8 cellular contexts compared by ENCODE assay signal in genomic region chr3:169041677-169042171, GRCh38.
DNase-seq lines count a peak whose midpoint lies in the region; TF ChIP-seq lines count a peak whose summit lies in the region.

No MANE protein-coding gene starts in this region.

- peak overlapping the region; percentile 37; the same call in 1 of the 2 replicates for H2AFZ ChIP-seq in OCI-LY3 (ENCODE audit: low read depth, low read length)
- H2AFZ ChIP-seq in parathyroid adenoma: no peak overlapping the region

- no peaks in the 10 kb centered on the region for H3K79me2 ChIP-seq in OCI-LY3 (ENCODE audit: low read length)
- no peaks in the 10 kb centered on the region for H3K79me2 ChIP-seq in parathyroid adenoma

- peak overlapping the region; percentile 44 for H3K4me2 ChIP-seq in OCI-LY3 (ENCODE audit: low read length)
- no peak overlapping the region for H3K4me2 ChIP-seq in parathyroid adenoma (ENCODE audit: low read length)

- no peaks in the 10 kb centered on the region for H3K9me3 ChIP-seq in OCI-LY3 (ENCODE audit: insufficient read depth, low read length)
- H3K9me3 ChIP-seq in parathyroid adenoma (ENCODE audit: control insufficient read depth, low read length): no peaks in the 10 kb centered on the region

- H4K20me1 ChIP-seq in OCI-LY3 (ENCODE audit: insufficient read depth, low read length): no peaks in the 10 kb centered on the region

- no peaks in the 10 kb centered on the region for H3K36me3 ChIP-seq in OCI-LY3 (replicated peaks; ENCODE audit: low read depth, low read length)
- H3K36me3 ChIP-seq in parathyroid adenoma (ENCODE audit: control insufficient read depth, insufficient read depth, low read length): no peaks in the 10 kb centered on the region

- H3K9ac ChIP-seq in OCI-LY3 (ENCODE audit: low read length) (no peak overlapping the region), parathyroid adenoma (no peak overlapping the region)

- DNase-seq in H4 (ENCODE audit: low spot score) (peak; percentile 76), epithelial cell of esophagus (ENCODE audit: low read depth) (peak; percentile 60), OCI-M2 (lab: John Stamatoyannopoulos, UW; ENCODE audit: unreplicated experiment) (no peak)
- no peak for DNase-seq in activated effector memory CD4-positive, alpha-beta T cell treated with anti-CD3 and anti-CD28 coated beads, Interleukin-2, amount 50 U/mL, for 16 hours
- no peak for DNase-seq in stimulated activated naive CD4-positive, alpha-beta T cell (lab: John Stamatoyannopoulos, UW)
- DNase-seq in activated naive CD4-positive, alpha-beta T cell (lab: John Stamatoyannopoulos, UW): no peak

- H3K27me3 ChIP-seq in OCI-LY3 (ENCODE audit: low read depth, low read length) (no peaks in the 10 kb centered on the region), parathyroid adenoma (ENCODE audit: control insufficient read depth, insufficient read depth, low read length) (no peaks in the 10 kb centered on the region)

- H3K4me1 ChIP-seq in OCI-LY3 (ENCODE audit: low read length) (no peaks in the 10 kb centered on the region), parathyroid adenoma (no peaks in the 10 kb centered on the region)

- TF ChIP-seq CTCF in OCI-LY3 (IDR thresholded peaks at IDR 0.05; ENCODE audit: low read depth, low read length): peak; percentile 66
- peak; percentile 50 for TF ChIP-seq CTCF in epithelial cell of esophagus (IDR thresholded peaks at IDR 0.05; ENCODE audit: insufficient read depth, low read depth, low read length, missing control alignments)
- peak; percentile 16 for TF ChIP-seq CTCF in parathyroid adenoma (IDR thresholded peaks at IDR 0.05)

- no peak overlapping the region for H3K27ac ChIP-seq in OCI-LY3 (ENCODE audit: low read length)
- no peak overlapping the region for H3K27ac ChIP-seq in parathyroid adenoma

- H3K4me3 ChIP-seq in OCI-LY3 (ENCODE audit: low read length) (peak overlapping the region; percentile 31), epithelial cell of esophagus (ENCODE audit: low read length) (no peak overlapping the region), parathyroid adenoma (ENCODE audit: low read depth, low read length) (no peak overlapping the region)

Comparison
In these comparisons a context has a peak if more than half of its experiments do, and no peak if none do; other contexts are left out.
1. DNase-seq: peak in H4 (single experiment) and epithelial cell of esophagus (single experiment); none in OCI-M2 (single experiment), activated effector memory CD4-positive, alpha-beta T cell treated with anti-CD3 and anti-CD28 coated beads, Interleukin-2, amount 50 U/mL, for 16 hours (single experiment), stimulated activated naive CD4-positive, alpha-beta T cell (0 of 6) and activated naive CD4-positive, alpha-beta T cell (0 of 4).
2. CTCF ChIP-seq: peak in every context shown above with its lines; median percentile 66 in OCI-LY3; 50 in epithelial cell of esophagus; 16 in parathyroid adenoma.